ENCODE assay signal across 18 cellular contexts in the genomic region with DNA sequence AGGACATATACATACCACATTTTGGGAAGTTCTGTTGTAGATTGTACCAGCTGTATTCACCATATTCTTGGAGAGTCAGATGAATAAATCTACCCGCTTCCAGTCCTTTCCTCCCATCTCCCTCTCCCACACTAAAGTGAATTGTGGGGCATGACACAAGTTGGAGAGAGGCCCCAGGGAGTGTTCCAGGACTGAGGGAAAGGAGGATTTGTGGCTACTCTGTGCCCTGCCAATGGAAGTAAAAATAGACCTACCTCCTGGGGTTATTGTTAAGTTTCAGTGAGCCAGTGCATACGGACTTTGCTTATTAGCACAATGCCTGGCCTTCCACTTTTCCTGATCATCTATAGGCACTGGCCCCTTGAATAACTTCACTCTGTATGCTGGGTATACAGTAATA. TPM values are rescaled to one million over a fixed set of nuclear protein-coding genes. Genes with fewer than 3 reads are reported as not detected.
DNase-seq lines count a peak whose midpoint lies in the region; ATAC-seq and TF ChIP-seq lines count a peak whose summit lies in the region.
"Had no signal": no experiment of that assay in that cellular context is flagged by ENCODE, and none has a peak within 500 bp of the region (broad histone marks: within the 10 kb centered on the region; RNA-seq: fewer than 3 reads in every experiment).

No MANE protein-coding gene starts in this region.

- peaks cover 4% of the 10 kb centered on the region for H4K20me1 ChIP-seq in neural progenitor cell (ENCODE audit: low read depth)

- H3K27ac Mint-ChIP-seq in neural progenitor cell: no peak overlapping the region
- H3K27ac Mint-ChIP-seq in naive thymus-derived CD4-positive, alpha-beta T cell: no peak overlapping the region
- H3K27ac Mint-ChIP-seq: GM23338 had no signal

- peak overlapping the region in 8 of 10 donors; percentile 3 to 91 (median 42) for H3K27ac ChIP-seq in heart right ventricle
- H3K27ac ChIP-seq in neural progenitor cell: no peak overlapping the region
- H3K27ac ChIP-seq in naive thymus-derived CD4-positive, alpha-beta T cell (ENCODE audit: low read depth, low read length): no peak overlapping the region
- H3K27ac ChIP-seq: C4-2B had no signal

- H3K27me3 ChIP-seq in heart right ventricle (no peaks in the 10 kb centered on the region), neural progenitor cell (no peaks in the 10 kb centered on the region)
- H3K27me3 ChIP-seq in naive thymus-derived CD4-positive, alpha-beta T cell (ENCODE audit: control insufficient read depth in 2 of 2, insufficient read depth in 2 of 2, low read length in 2 of 2): no peaks in the 10 kb centered on the region

- no peaks in the 10 kb centered on the region for H3K9me3 Mint-ChIP-seq in neural progenitor cell
- no peaks in the 10 kb centered on the region for H3K9me3 Mint-ChIP-seq in activated T-cell treated with anti-CD3 and anti-CD28 coated beads, Interleukin-2, amount 50 U/mL, for 4 hours
- peaks cover 0 to 2% (median 0%) of the 10 kb centered on the region in 11 donors for H3K9me3 Mint-ChIP-seq in naive thymus-derived CD4-positive, alpha-beta T cell
- H3K9me3 Mint-ChIP-seq: GM23338 had no signal

- POLR2A ChIA-PET in naive thymus-derived CD4-positive, alpha-beta T cell (lab: Charles Lee): interaction anchor here (0.5 kb wide), 1 partner anchor 594 kb away, joined by 4 read pairs; no protein-coding TSS in a partner anchor

- H3K4me3 ChIP-seq in heart right ventricle (no peak overlapping the region), neural progenitor cell (no peak overlapping the region)
- H3K4me3 ChIP-seq in naive thymus-derived CD4-positive, alpha-beta T cell (ENCODE audit: low read length): no peak overlapping the region
- H3K4me3 ChIP-seq: GM23338 had no signal

- H3K4me3 Mint-ChIP-seq in neural progenitor cell: no peak overlapping the region
- no peak overlapping the region for H3K4me3 Mint-ChIP-seq in activated T-cell treated with anti-CD3 and anti-CD28 coated beads, Interleukin-2, amount 50 U/mL, for 4 hours
- no peak overlapping the region for H3K4me3 Mint-ChIP-seq in naive thymus-derived CD4-positive, alpha-beta T cell
- H3K4me3 Mint-ChIP-seq: GM23338 had no signal

- DNase-seq in heart right ventricle (no peak), left cardiac atrium (no peak), globus pallidus (ENCODE audit: low spot score) (peak; percentile 46), neural progenitor cell (ENCODE audit: low spot score) (no peak), AG08396 (ENCODE audit: low spot score) (no peak)
- DNase-seq in activated T-cell treated with anti-CD3 and anti-CD28 coated beads, Interleukin-2, amount 50 U/mL, for 4 hours: no peak
- no peak for DNase-seq in naive thymus-derived CD4-positive, alpha-beta T cell
- DNase-seq: DMS 273 treated with DMSO at 0.1 percent for 48 hours; GF-D8; NCI-H1417 treated with DMSO at 0.1 percent for 48 hours; NCI-H2029; NCI-H2171; NCI-H446 treated with DMSO at 0.1 percent for 48 hours; NK-92 treated with Interleukin-12 subunit alpha and Interleukin-12 subunit beta, amount 100 ng/mL, for 24 hours had no signal

- H3K79me2 ChIP-seq in neural progenitor cell (ENCODE audit: low read depth): no peaks in the 10 kb centered on the region

- H3K27me3 Mint-ChIP-seq in neural progenitor cell (ENCODE audit: insufficient read depth, low read depth): no peaks in the 10 kb centered on the region
- no peaks in the 10 kb centered on the region for H3K27me3 Mint-ChIP-seq in activated T-cell treated with anti-CD3 and anti-CD28 coated beads, Interleukin-2, amount 50 U/mL, for 4 hours (ENCODE audit: low read depth)
- H3K27me3 Mint-ChIP-seq in naive thymus-derived CD4-positive, alpha-beta T cell: no peaks in the 10 kb centered on the region

- ATAC-seq in heart right ventricle: no peak
- ATAC-seq in left cardiac atrium: no peak
- no peak for ATAC-seq in activated T-cell treated with anti-CD3 and anti-CD28 coated beads, Interleukin-2, amount 50 U/mL, for 4 hours
- ATAC-seq in HG02840 (IDR thresholded peaks at IDR 0.05; ENCODE audit: low FRiP score, unreplicated experiment): no peak
- ATAC-seq in naive thymus-derived CD4-positive, alpha-beta T cell: no peak
- ATAC-seq: GM23338, HCT116 had no signal

- H3K4me1 Mint-ChIP-seq in neural progenitor cell: peaks cover 23% of the 10 kb centered on the region
- H3K4me1 Mint-ChIP-seq in activated T-cell treated with anti-CD3 and anti-CD28 coated beads, Interleukin-2, amount 50 U/mL, for 4 hours (ENCODE audit: low read depth): peaks cover 13% of the 10 kb centered on the region
- peaks cover 24 to 49% (median 32%) of the 10 kb centered on the region in 7 donors for H3K4me1 Mint-ChIP-seq in naive thymus-derived CD4-positive, alpha-beta T cell

- no peaks in the 10 kb centered on the region for H3K36me3 ChIP-seq in heart right ventricle
- H3K36me3 ChIP-seq in neural progenitor cell: no peaks in the 10 kb centered on the region
- H3K36me3 ChIP-seq in naive thymus-derived CD4-positive, alpha-beta T cell (ENCODE audit: control insufficient read depth in 2 of 3, insufficient read depth in 3 of 3, low read length in 3 of 3): no peaks in the 10 kb centered on the region

- peak overlapping the region; percentile 18 for H3K4me2 ChIP-seq in neural progenitor cell
- H3K4me2 ChIP-seq: GM23338 had no signal

- WGBS in heart right ventricle, 2 donors: 57 to 59% methylated on average over 2 of the region's 2 CpGs

- TF ChIP-seq CTCF in heart right ventricle (IDR thresholded peaks at IDR 0.05) (no peak), neural progenitor cell (IDR thresholded peaks at IDR 0.05) (no peak)

- peaks cover 1% of the 10 kb centered on the region for H3K36me3 Mint-ChIP-seq in neural progenitor cell
- peaks cover 8% of the 10 kb centered on the region for H3K36me3 Mint-ChIP-seq in activated T-cell treated with anti-CD3 and anti-CD28 coated beads, Interleukin-2, amount 50 U/mL, for 4 hours (ENCODE audit: insufficient read depth)
- peaks cover 3 to 13% (median 6%) of the 10 kb centered on the region in 5 donors for H3K36me3 Mint-ChIP-seq in naive thymus-derived CD4-positive, alpha-beta T cell

- CTCF ChIA-PET in naive thymus-derived CD4-positive, alpha-beta T cell (lab: Charles Lee): interaction anchor here (0.6 kb wide), 1 partner anchor 10 kb away, joined by 3 read pairs; no protein-coding TSS in a partner anchor

- H3F3A ChIP-seq in neural progenitor cell (ENCODE audit: low read depth): no peaks in the 10 kb centered on the region

- H2AFZ ChIP-seq in neural progenitor cell (replicated peaks): no peak overlapping the region
- H2AFZ ChIP-seq: GM23338 had no signal

- H3K4me1 ChIP-seq in heart right ventricle: peaks cover 26 to 100% (median 95%) of the 10 kb centered on the region in 9 donors
- peaks cover 18% of the 10 kb centered on the region for H3K4me1 ChIP-seq in neural progenitor cell
- H3K4me1 ChIP-seq in naive thymus-derived CD4-positive, alpha-beta T cell (ENCODE audit: control insufficient read depth in 2 of 2, insufficient read depth in 2 of 2, low read length in 2 of 2): peaks cover 3 to 9% of the 10 kb centered on the region in 2 donors

- intact Hi-C loops in heart right ventricle (cut with DNase I): loop anchor here in 3 of 10 donors (5.0 to 10.0 kb wide), 3 partner anchors 39 to 56 kb away; a partner anchor contains a TSS
- intact Hi-C loops in left cardiac atrium (cut with DNase I): no loop called here
- intact Hi-C loops in naive thymus-derived CD4-positive, alpha-beta T cell (cut with micrococcal nuclease): no loop called here

- H3K9ac ChIP-seq in neural progenitor cell: no peak overlapping the region

- H3K9me3 ChIP-seq in heart right ventricle: no peaks in the 10 kb centered on the region
- no peaks in the 10 kb centered on the region for H3K9me3 ChIP-seq in neural progenitor cell (ENCODE audit: low read depth)
- H3K9me3 ChIP-seq in naive thymus-derived CD4-positive, alpha-beta T cell (ENCODE audit: control insufficient read depth in 2 of 3, low read length in 3 of 3): no peaks in the 10 kb centered on the region

RNA-seq across cellular contexts. Expression of a gene that starts 40.7 kb away (rescaled TPM):
- total RNA-seq in heart right ventricle (10 to 100 TPM; 31.7 to 45.8 (median 39.1) TPM), left cardiac atrium (10 to 100 TPM; 29.6 to 50.2 TPM), neural progenitor cell (ENCODE audit: low replicate concordance) (7.0 and 14.5 TPM in 2 replicates)
- 10 to 100 TPM in 1 of 2 donors, 1 to 10 TPM in 1; 7.5 to 17.8 TPM for polyA plus RNA-seq in heart right ventricle
- 10 to 100 TPM in 1 of 3 donors, 1 to 10 TPM in 2; 9.1 to 11.7 (median 9.7) TPM for total RNA-seq in activated T-cell treated with anti-CD3 and anti-CD28 coated beads, Interleukin-2, amount 50 U/mL, for 4 hours
- 100 to 1,000 TPM in 1 of 5 experiments, 10 to 100 TPM in 4; 20.1 to 123 (median 29.1) TPM for total RNA-seq in naive thymus-derived CD4-positive, alpha-beta T cell
- polyA plus RNA-seq in naive thymus-derived CD4-positive, alpha-beta T cell: 10 to 100 TPM; 10.5 to 12.9 TPM

Comparison
In these comparisons a context has a peak if more than half of its experiments do, and no peak if none do; other contexts are left out.
1. H3K27ac ChIP-seq: peak in heart right ventricle (8 of 10); none in neural progenitor cell (single experiment) and naive thymus-derived CD4-positive, alpha-beta T cell (single experiment).